Comparison of ENCODE assay signal across 2 cellular contexts in the genomic region with DNA sequence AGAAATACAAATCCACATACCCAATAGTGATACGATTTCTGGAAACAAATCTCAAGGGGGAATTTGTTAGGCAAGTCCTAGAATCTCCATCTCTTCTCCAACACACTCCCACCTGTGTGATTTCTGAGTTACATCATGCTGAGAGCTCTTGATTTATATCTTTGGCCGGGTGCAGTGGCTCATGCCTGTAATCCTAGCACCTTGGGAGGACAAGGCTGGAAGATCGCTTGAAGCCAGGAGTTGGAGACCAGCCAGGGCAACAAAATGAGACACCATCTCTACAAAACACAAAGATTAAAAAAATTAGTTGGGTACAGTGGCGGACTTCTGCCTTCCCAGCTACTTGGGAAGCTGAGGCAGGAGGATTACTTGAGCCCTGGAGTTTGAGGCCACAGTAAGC.
A peak's percentile ranks its signal among the peaks of the same experiment; 100 is the strongest.
TF ChIP-seq lines count a peak whose summit lies in the region.

No MANE protein-coding gene starts in this region.

TF ChIP-seq in HEK293, 187 proteins besides CTCF, POLR2A, EP300 and RAD21:
- TF ChIP-seq ZNF391 (tag by site-specific recombination; IDR thresholded peaks at IDR 0.05; ENCODE audit: borderline replicate concordance, low read depth) (no peak), OSR2 (tag by site-specific recombination; IDR thresholded peaks at IDR 0.05) (peak; percentile 26; the same call in 1 of the 2 replicates), SCRT2 (tag by site-specific recombination; IDR thresholded peaks at IDR 0.05) (peak; percentile 95), SCRT1 (tag by site-specific recombination; IDR thresholded peaks at IDR 0.05; ENCODE audit: borderline replicate concordance) (peak; percentile 69; the same call in 1 of the 2 replicates), ZNF341 (tag by site-specific recombination; IDR thresholded peaks at IDR 0.05; ENCODE audit: low read depth) (no peak), ZNF138 (tag by site-specific recombination; IDR thresholded peaks at IDR 0.05; ENCODE audit: borderline replicate concordance) (no peak)
- TF ChIP-seq, protein P1, sequence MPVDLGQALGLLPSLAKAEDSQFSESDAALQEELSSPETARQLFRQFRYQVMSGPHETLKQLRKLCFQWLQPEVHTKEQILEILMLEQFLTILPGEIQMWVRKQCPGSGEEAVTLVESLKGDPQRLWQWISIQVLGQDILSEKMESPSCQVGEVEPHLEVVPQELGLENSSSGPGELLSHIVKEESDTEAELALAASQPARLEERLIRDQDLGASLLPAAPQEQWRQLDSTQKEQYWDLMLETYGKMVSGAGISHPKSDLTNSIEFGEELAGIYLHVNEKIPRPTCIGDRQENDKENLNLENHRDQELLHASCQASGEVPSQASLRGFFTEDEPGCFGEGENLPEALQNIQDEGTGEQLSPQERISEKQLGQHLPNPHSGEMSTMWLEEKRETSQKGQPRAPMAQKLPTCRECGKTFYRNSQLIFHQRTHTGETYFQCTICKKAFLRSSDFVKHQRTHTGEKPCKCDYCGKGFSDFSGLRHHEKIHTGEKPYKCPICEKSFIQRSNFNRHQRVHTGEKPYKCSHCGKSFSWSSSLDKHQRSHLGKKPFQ (tag by site-specific recombination; IDR thresholded peaks at IDR 0.05): no peak
- TF ChIP-seq, protein P2, sequence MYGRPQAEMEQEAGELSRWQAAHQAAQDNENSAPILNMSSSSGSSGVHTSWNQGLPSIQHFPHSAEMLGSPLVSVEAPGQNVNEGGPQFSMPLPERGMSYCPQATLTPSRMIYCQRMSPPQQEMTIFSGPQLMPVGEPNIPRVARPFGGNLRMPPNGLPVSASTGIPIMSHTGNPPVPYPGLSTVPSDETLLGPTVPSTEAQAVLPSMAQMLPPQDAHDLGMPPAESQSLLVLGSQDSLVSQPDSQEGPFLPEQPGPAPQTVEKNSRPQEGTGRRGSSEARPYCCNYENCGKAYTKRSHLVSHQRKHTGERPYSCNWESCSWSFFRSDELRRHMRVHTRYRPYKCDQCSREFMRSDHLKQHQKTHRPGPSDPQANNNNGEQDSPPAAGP (tag by site-specific recombination; IDR thresholded peaks at IDR 0.05): no peak
- TF ChIP-seq, protein P3, sequence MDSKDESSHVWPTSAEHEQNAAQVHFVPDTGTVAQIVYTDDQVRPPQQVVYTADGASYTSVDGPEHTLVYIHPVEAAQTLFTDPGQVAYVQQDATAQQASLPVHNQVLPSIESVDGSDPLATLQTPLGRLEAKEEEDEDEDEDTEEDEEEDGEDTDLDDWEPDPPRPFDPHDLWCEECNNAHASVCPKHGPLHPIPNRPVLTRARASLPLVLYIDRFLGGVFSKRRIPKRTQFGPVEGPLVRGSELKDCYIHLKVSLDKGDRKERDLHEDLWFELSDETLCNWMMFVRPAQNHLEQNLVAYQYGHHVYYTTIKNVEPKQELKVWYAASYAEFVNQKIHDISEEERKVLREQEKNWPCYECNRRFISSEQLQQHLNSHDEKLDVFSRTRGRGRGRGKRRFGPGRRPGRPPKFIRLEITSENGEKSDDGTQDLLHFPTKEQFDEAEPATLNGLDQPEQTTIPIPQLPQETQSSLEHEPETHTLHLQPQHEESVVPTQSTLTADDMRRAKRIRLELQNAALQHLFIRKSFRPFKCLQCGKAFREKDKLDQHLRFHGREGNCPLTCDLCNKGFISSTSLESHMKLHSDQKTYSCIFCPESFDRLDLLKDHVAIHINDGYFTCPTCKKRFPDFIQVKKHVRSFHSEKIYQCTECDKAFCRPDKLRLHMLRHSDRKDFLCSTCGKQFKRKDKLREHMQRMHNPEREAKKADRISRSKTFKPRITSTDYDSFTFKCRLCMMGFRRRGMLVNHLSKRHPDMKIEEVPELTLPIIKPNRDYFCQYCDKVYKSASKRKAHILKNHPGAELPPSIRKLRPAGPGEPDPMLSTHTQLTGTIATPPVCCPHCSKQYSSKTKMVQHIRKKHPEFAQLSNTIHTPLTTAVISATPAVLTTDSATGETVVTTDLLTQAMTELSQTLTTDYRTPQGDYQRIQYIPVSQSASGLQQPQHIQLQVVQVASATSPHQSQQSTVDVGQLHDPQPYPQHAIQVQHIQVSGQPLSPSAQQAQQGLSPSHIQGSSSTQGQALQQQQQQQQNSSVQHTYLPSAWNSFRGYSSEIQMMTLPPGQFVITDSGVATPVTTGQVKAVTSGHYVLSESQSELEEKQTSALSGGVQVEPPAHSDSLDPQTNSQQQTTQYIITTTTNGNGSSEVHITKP (tag by site-specific recombination; IDR thresholded peaks at IDR 0.05): no peak

TF ChIP-seq in K562, 482 proteins besides CTCF, POLR2A, EP300 and RAD21 (continues in another document):
- TF ChIP-seq PBX2 (CRISPR knock-in tag; IDR thresholded peaks at IDR 0.05; ENCODE audit: low read depth) (no peak), PBX2 (tag; conservative IDR thresholded peaks at IDR 0.05; ENCODE audit: low read depth) (peak; percentile 79), TAL1 (IDR thresholded peaks at IDR 0.05) (no peak), ELF2 (CRISPR knock-in tag; IDR thresholded peaks at IDR 0.05) (no peak), PML (IDR thresholded peaks at IDR 0.05; ENCODE audit: low read length) (no peak), ZNF780A (CRISPR knock-in tag; IDR thresholded peaks at IDR 0.05) (no peak), CBFA2T3 (IDR thresholded peaks at IDR 0.05) (0 out of 2 replicates have a peak, but pooled peaks have one; percentile 13), HMGN3 (IDR thresholded peaks at IDR 0.05; ENCODE audit: borderline replicate concordance, extremely low read depth, insufficient read length, low read depth, low read length) (no peak), ZC3H8 (IDR thresholded peaks at IDR 0.05) (no peak), ATF3 (IDR thresholded peaks at IDR 0.05) (peak; percentile 67; the same call in 1 of the 2 replicates), ATF3 (CRISPR knock-in tag; conservative IDR thresholded peaks at IDR 0.05) (no peak), ATF7 (IDR thresholded peaks at IDR 0.05) (peak; percentile 60), MEIS2 (IDR thresholded peaks at IDR 0.05; ENCODE audit: partially characterized antibody) (peak; percentile 91), ZNF280A (IDR thresholded peaks at IDR 0.05; ENCODE audit: low read depth, partially characterized antibody) (no peak), CTBP1 (IDR thresholded peaks at IDR 0.05; ENCODE audit: borderline replicate concordance) (peak; percentile 77), CREM (IDR thresholded peaks at IDR 0.05; ENCODE audit: low read depth) (no peak), HLTF (IDR thresholded peaks at IDR 0.05) (no peak), RCOR1 (IDR thresholded peaks at IDR 0.05; ENCODE audit: borderline replicate concordance in 1 of 2, low read depth in 2 of 2, low read length in 2 of 2) (0 out of 4 replicates have a peak, but pooled peaks of 1 of the 2 experiments have one; percentile 40), TCF15 (CRISPR knock-in tag; IDR thresholded peaks at IDR 0.05) (no peak), YY1 (IDR thresholded peaks at IDR 0.05; ENCODE audit: borderline replicate concordance in 1 of 3, control insufficient read depth in 1 of 3, extremely low read depth in 1 of 3, insufficient read depth in 3 of 3, insufficient read length in 1 of 3, insufficient replicate concordance in 2 of 3, low read depth in 1 of 3, low read length in 2 of 3) (no peak), NFIC (IDR thresholded peaks at IDR 0.05) (peak; percentile 19; the same call in 1 of the 2 replicates), C11orf30 (IDR thresholded peaks at IDR 0.05; ENCODE audit: low read depth) (no peak), ZNF436 (CRISPR knock-in tag; IDR thresholded peaks at IDR 0.05) (no peak), TRIM25 (IDR thresholded peaks at IDR 0.05; ENCODE audit: borderline replicate concordance) (no peak), DMBX1 (CRISPR knock-in tag; IDR thresholded peaks at IDR 0.05; ENCODE audit: borderline replicate concordance) (peak; percentile 76; the same call in 1 of the 2 replicates), FOSL1 (tag; conservative IDR thresholded peaks at IDR 0.05) (no peak), MLLT1 (IDR thresholded peaks at IDR 0.05) (no peak), FOXJ2 (tag; IDR thresholded peaks at IDR 0.05) (no peak), HOMEZ (CRISPR knock-in tag; IDR thresholded peaks at IDR 0.05) (no peak)
- TF ChIP-seq, protein P4, sequence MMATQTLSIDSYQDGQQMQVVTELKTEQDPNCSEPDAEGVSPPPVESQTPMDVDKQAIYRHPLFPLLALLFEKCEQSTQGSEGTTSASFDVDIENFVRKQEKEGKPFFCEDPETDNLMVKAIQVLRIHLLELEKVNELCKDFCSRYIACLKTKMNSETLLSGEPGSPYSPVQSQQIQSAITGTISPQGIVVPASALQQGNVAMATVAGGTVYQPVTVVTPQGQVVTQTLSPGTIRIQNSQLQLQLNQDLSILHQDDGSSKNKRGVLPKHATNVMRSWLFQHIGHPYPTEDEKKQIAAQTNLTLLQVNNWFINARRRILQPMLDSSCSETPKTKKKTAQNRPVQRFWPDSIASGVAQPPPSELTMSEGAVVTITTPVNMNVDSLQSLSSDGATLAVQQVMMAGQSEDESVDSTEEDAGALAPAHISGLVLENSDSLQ (IDR thresholded peaks at IDR 0.05): peak; percentile 74
- TF ChIP-seq, protein P5, sequence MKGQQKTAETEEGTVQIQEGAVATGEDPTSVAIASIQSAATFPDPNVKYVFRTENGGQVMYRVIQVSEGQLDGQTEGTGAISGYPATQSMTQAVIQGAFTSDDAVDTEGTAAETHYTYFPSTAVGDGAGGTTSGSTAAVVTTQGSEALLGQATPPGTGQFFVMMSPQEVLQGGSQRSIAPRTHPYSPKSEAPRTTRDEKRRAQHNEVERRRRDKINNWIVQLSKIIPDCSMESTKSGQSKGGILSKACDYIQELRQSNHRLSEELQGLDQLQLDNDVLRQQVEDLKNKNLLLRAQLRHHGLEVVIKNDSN (CRISPR knock-in tag; IDR thresholded peaks at IDR 0.05): no peak
